ENCODE assay signal across 15 cellular contexts in the genomic region with DNA sequence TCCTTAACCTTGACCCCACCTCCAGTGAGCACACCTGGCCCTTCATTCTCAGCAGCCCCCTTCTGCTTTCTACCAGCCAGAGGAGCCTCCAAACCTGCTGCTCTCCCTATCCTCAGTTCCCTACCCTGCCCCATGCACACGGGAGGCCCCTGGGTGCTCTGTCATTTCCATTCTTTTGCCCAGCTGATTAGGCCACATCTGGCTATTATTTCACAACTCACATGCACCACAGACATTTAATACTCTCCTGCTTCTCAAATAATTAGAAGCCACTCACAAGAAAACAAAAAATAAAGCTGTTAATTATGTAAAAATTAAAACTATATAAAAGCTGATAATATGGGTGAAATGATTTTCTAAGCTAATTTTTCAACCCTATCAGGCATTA. TPM values are rescaled to one million over a fixed set of nuclear protein-coding genes. Genes with fewer than 3 reads are reported as not detected.
DNase-seq lines count a peak whose midpoint lies in the region; TF ChIP-seq lines count a peak whose summit lies in the region.
"Had no signal": no experiment of that assay in that cellular context is flagged by ENCODE, and none has a peak within 500 bp of the region (broad histone marks: within the 10 kb centered on the region; RNA-seq: fewer than 3 reads in every experiment).

No MANE protein-coding gene starts in this region.

- H3K36me3 ChIP-seq in PC-9 (ENCODE audit: low read depth) (no peaks in the 10 kb centered on the region), SJCRH30 (no peaks in the 10 kb centered on the region)

- no TSS peak for BruUV-seq in PC-9 (replicated peaks; lab: Mats Ljungman, UMichigan)

- POLR2A ChIA-PET in PC-9 (lab: Charles Lee; ENCODE audit: unreplicated experiment), result no interaction called here

- CTCF ChIA-PET in PC-9 (lab: Charles Lee), result interaction anchor here (0.6 kb wide), 1 partner anchor 183 kb away, joined by 4 read pairs; no protein-coding TSS in a partner anchor

- H3K4me3 ChIP-seq in NB4 (ENCODE audit: low read depth, low read length) (no peak overlapping the region), epithelial cell of esophagus (ENCODE audit: low read length) (no peak overlapping the region), PC-9 (no peak overlapping the region), SJCRH30 (no peak overlapping the region)

- H2AFZ ChIP-seq in PC-9, result no peak overlapping the region

- H3K27ac ChIP-seq in PC-9 (no peak overlapping the region), SJCRH30 (no peak overlapping the region)
- H3K27ac ChIP-seq: RWPE1 had no signal

- peaks cover 11% of the 10 kb centered on the region; the same call in 1 of the 2 replicates for H3K4me1 ChIP-seq in PC-9 (replicated peaks; ENCODE audit: insufficient read depth)
- H3K4me1 ChIP-seq in SJCRH30, result peaks cover 31% of the 10 kb centered on the region

- H3K9me2 ChIP-seq in PC-9 (ENCODE audit: insufficient read depth), result no peaks in the 10 kb centered on the region

- no peak overlapping the region for H3K4me2 ChIP-seq in PC-9

- H4K20me1 ChIP-seq in PC-9 (ENCODE audit: insufficient read depth), result no peaks in the 10 kb centered on the region

- no peak for TF ChIP-seq POLR2A in NB4 (IDR thresholded peaks at IDR 0.05; ENCODE audit: extremely low read depth, insufficient read length)

- H3K9me3 ChIP-seq in PC-9 (ENCODE audit: insufficient read depth, low read depth), result peaks cover 5% of the 10 kb centered on the region; the same call in 1 of the 2 replicates
- H3K9me3 ChIP-seq in SJCRH30 (replicated peaks), result 0 out of 2 replicates have a peak, but pooled peaks cover 3% of the 10 kb centered on the region

- no peaks in the 10 kb centered on the region for H3F3A ChIP-seq in PC-9 (ENCODE audit: insufficient read depth, low read depth)

- intact Hi-C loops in PC-9 (cut with micrococcal nuclease; ENCODE audit: unreplicated experiment), result no loop called here

- no peaks in the 10 kb centered on the region for H3K79me2 ChIP-seq in PC-9 (ENCODE audit: low read depth)

- no peaks in the 10 kb centered on the region for H3K27me3 ChIP-seq in PC-9 (ENCODE audit: insufficient read depth, low read depth)
- H3K27me3 ChIP-seq in SJCRH30, result no peaks in the 10 kb centered on the region

- TF ChIP-seq CTCF in NB4 (IDR thresholded peaks at IDR 0.05; ENCODE audit: low read depth, low read length), result no peak
- TF ChIP-seq CTCF in epithelial cell of esophagus (IDR thresholded peaks at IDR 0.05; ENCODE audit: insufficient read depth, low read depth, low read length, missing control alignments), result no peak
- TF ChIP-seq CTCF in PC-9 (conservative IDR thresholded peaks at IDR 0.05), result no peak

- peak; percentile 50 for DNase-seq in GM03348 (ENCODE audit: low spot score)
- DNase-seq in NB4 (ENCODE audit: low read depth), result peak; percentile 18
- DNase-seq in epithelial cell of esophagus (ENCODE audit: low read depth), result peak; percentile 60
- peak; percentile 26 for DNase-seq in renal cortical epithelial cell (ENCODE audit: low read depth)
- no peak for DNase-seq in putamen (ENCODE audit: low spot score)
- DNase-seq in PC-9, result no peak
- no peak for DNase-seq in SJCRH30
- DNase-seq: ACHN, DMS79 treated with DMSO at 0.1 percent for 48 hours, H9, NCI-H1417 treated with DMSO at 0.1 percent for 48 hours, NCI-H1930, NCI-H345, PC-3 had no signal

RNA-seq across cellular contexts. Expression of a gene that starts 50.7 kb away (rescaled TPM):
- total RNA-seq in renal cortical epithelial cell, result 112 and 722 TPM in 2 replicates
- 0.72 and 1.2 TPM in 2 replicates for total RNA-seq in PC-9 (2021)
- total RNA-seq in SJCRH30 (2014; rRNA removed; shearing (Covaris generic)), result 3.2 and 4.3 TPM in 2 replicates

Comparison
In these comparisons a context has a peak if more than half of its experiments do, and no peak if none do; other contexts are left out.
1. DNase-seq: peak in GM03348 (single experiment), NB4 (single experiment), epithelial cell of esophagus (single experiment) and renal cortical epithelial cell (single experiment); none in putamen (single experiment), PC-9 (0 of 2) and SJCRH30 (0 of 2).
2. RNA of a gene that starts 50.7 kb away (total RNA-seq): 112 to 722 TPM in renal cortical epithelial cell; 3.2 to 4.3 TPM in SJCRH30 and 0.72 to 1.2 TPM in PC-9; every median in the first group is over 10 times any median in the second.